18 cellular contexts compared by ENCODE assay signal in genomic region chr1:231817813-231818212, GRCh38.
"Had no signal": no experiment of that assay in that cellular context is flagged by ENCODE, and none has a peak within 500 bp of the region (broad histone marks: within the 10 kb centered on the region; RNA-seq: fewer than 3 reads in every experiment).

No MANE protein-coding gene starts in this region.

- H3K4me2 ChIP-seq: neural progenitor cell had no signal

- H3K27me3 ChIP-seq: left lung, neural progenitor cell, ovary had no signal

- H3K9me3 Mint-ChIP-seq: activated naive CD4-positive, alpha-beta T cell treated with anti-CD3 and anti-CD28 coated beads for 36 hours; activated T-helper 17 cell treated with anti-CD3 and anti-CD28 coated beads, Interleukin-2, amount 50 U/mL, for 72 hours; central memory CD8-positive, alpha-beta T cell; dendritic cell treated with granulocyte-macrophage colony-stimulating factor and Interleukin-4, amounts not matched to agents 40 ng/mL and 50 ng/mL, for 4 days; effector memory CD8-positive, alpha-beta T cell; neural progenitor cell; stimulated activated naive CD8-positive, alpha-beta T cell treated with anti-CD3 and anti-CD28 coated beads, Interleukin-15, amount 100 ng/mL, for 72 hours; T-helper 1 cell treated with Interleukin-12 subunit alpha and Interleukin-12 subunit beta and Interleukin-4 antibody, amounts not matched to agents 30 μg/mL and 1 μg/mL, for 36 hours had no signal

- ATAC-seq: activated T-helper 17 cell treated with anti-CD3 and anti-CD28 coated beads, Interleukin-2, amount 50 U/mL, for 72 hours; effector memory CD8-positive, alpha-beta T cell; left lung; stimulated activated naive CD8-positive, alpha-beta T cell treated with anti-CD3 and anti-CD28 coated beads, Interleukin-15, amount 100 ng/mL, for 72 hours; WTC11 had no signal

- H2AFZ ChIP-seq: neural progenitor cell had no signal

- DNase-seq: activated CD4-positive, alpha-beta T cell treated with anti-CD3 and anti-CD28 coated beads, Interleukin-2, amount 10 ng/mL, durations not matched to agents 7 days and 5 days; activated CD8-positive, alpha-beta memory T cell treated with anti-CD3 and anti-CD28 coated beads for 24 hours; activated naive CD4-positive, alpha-beta T cell treated with anti-CD3 and anti-CD28 coated beads for 36 hours; effector memory CD8-positive, alpha-beta T cell; glutamatergic neuron; left lung; ovary; stimulated activated CD4-positive, alpha-beta T cell treated with anti-CD3 and anti-CD28 coated beads, Interleukin-4, amount 100 ng/mL, for 4 hours; stimulated activated naive CD8-positive, alpha-beta T cell treated with anti-CD3 and anti-CD28 coated beads, Interleukin-15, amount 100 ng/mL, for 72 hours had no signal

- H3K36me3 Mint-ChIP-seq: neural progenitor cell, WTC11 had no signal

- H3K27ac ChIP-seq: epithelial cell of prostate, left lung, neural progenitor cell, ovary, thoracic aorta had no signal

- H3K9me3 ChIP-seq: left lung, ovary, thoracic aorta had no signal

- H3K9ac ChIP-seq: neural progenitor cell had no signal

- H3K36me3 ChIP-seq: left lung, neural progenitor cell, ovary, thoracic aorta had no signal

- H3K4me1 ChIP-seq: left lung, neural progenitor cell had no signal

- H3K27ac Mint-ChIP-seq: activated CD4-positive, alpha-beta T cell treated with anti-CD3 and anti-CD28 coated beads, Interleukin-2, amount 10 ng/mL, durations not matched to agents 7 days and 5 days; activated naive CD4-positive, alpha-beta T cell treated with anti-CD3 and anti-CD28 coated beads for 36 hours; activated T-helper 17 cell treated with anti-CD3 and anti-CD28 coated beads, Interleukin-2, amount 50 U/mL, for 72 hours; effector memory CD8-positive, alpha-beta T cell; neural progenitor cell; stimulated activated naive CD8-positive, alpha-beta T cell treated with anti-CD3 and anti-CD28 coated beads, Interleukin-15, amount 100 ng/mL, for 72 hours; T-helper 1 cell treated with Interleukin-12 subunit alpha and Interleukin-12 subunit beta and Interleukin-4 antibody, amounts not matched to agents 30 μg/mL and 1 μg/mL, for 36 hours; WTC11 had no signal

- H3K4me1 Mint-ChIP-seq: activated CD4-positive, alpha-beta T cell treated with anti-CD3 and anti-CD28 coated beads, Interleukin-2, amount 10 ng/mL, durations not matched to agents 7 days and 5 days; activated T-helper 17 cell treated with anti-CD3 and anti-CD28 coated beads, Interleukin-2, amount 50 U/mL, for 72 hours; central memory CD8-positive, alpha-beta T cell; neural progenitor cell; stimulated activated naive CD8-positive, alpha-beta T cell treated with anti-CD3 and anti-CD28 coated beads, Interleukin-15, amount 100 ng/mL, for 72 hours had no signal

- H3K4me3 Mint-ChIP-seq: activated CD4-positive, alpha-beta T cell treated with anti-CD3 and anti-CD28 coated beads, Interleukin-2, amount 10 ng/mL, durations not matched to agents 7 days and 5 days; activated naive CD4-positive, alpha-beta T cell treated with anti-CD3 and anti-CD28 coated beads for 36 hours; activated T-helper 17 cell treated with anti-CD3 and anti-CD28 coated beads, Interleukin-2, amount 50 U/mL, for 72 hours; central memory CD8-positive, alpha-beta T cell; dendritic cell treated with granulocyte-macrophage colony-stimulating factor and Interleukin-4, amounts not matched to agents 40 ng/mL and 50 ng/mL, for 4 days; effector memory CD8-positive, alpha-beta T cell; neural progenitor cell; stimulated activated naive CD8-positive, alpha-beta T cell treated with anti-CD3 and anti-CD28 coated beads, Interleukin-15, amount 100 ng/mL, for 72 hours; T-helper 1 cell treated with Interleukin-12 subunit alpha and Interleukin-12 subunit beta and Interleukin-4 antibody, amounts not matched to agents 30 μg/mL and 1 μg/mL, for 36 hours; WTC11 had no signal

- H3K4me3 ChIP-seq: left lung, neural progenitor cell, ovary, skin epidermis, thoracic aorta had no signal

- H3K27me3 Mint-ChIP-seq: activated CD4-positive, alpha-beta T cell treated with anti-CD3 and anti-CD28 coated beads, Interleukin-2, amount 10 ng/mL, durations not matched to agents 7 days and 5 days; activated T-helper 17 cell treated with anti-CD3 and anti-CD28 coated beads, Interleukin-2, amount 50 U/mL, for 72 hours; dendritic cell treated with granulocyte-macrophage colony-stimulating factor and Interleukin-4, amounts not matched to agents 40 ng/mL and 50 ng/mL, for 4 days; stimulated activated naive CD8-positive, alpha-beta T cell treated with anti-CD3 and anti-CD28 coated beads, Interleukin-15, amount 100 ng/mL, for 72 hours had no signal
